ENCODE assay signal across 8 cellular contexts in the genomic region with DNA sequence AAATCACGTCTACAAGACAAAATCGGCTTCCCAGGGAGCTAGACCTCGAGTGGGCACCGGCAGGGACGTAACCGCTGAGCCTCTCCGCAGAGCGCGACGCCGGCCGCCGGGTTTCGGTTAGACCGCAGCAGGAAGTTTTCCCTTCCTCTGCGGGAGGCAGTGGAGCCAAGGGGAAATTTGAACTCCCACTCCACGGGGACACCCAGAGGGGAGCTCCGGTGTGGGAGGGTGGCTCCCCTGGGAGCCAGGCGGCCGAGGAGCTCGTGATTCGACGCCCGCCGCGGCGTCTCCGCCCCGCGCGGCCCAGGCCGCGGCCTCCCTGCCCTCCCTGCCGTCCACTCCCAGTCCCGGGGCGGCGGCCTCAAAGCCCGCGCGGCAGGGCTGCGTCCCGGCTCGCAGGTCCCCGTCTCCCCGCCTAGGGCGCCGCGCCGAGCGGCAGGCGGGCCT. TPM values are rescaled to one million over a fixed set of nuclear protein-coding genes. Genes with fewer than 3 reads are reported as not detected.
DNase-seq lines count a peak whose midpoint lies in the region; ATAC-seq, FAIRE-seq and TF ChIP-seq lines count a peak whose summit lies in the region.

No MANE protein-coding gene starts in this region.

- no TSS peak for BruUV-seq in Caco-2 (replicated peaks; lab: Mats Ljungman, UMichigan)

- CTCF ChIA-PET in Caco-2 (lab: Charles Lee) (interaction anchor here (0.6 to 1.8 kb wide), 7 partner anchors 9 to 461 kb away, joined by 3 to 7 read pairs (median 4); no protein-coding TSS in a partner anchor), RWPE1 (lab: Yijun Ruan, JAX) (interaction anchor here (0.7 to 1.0 kb wide), 2 partner anchors 12 to 90 kb away, joined by 3 to 5 read pairs; no protein-coding TSS in a partner anchor)

- no peaks in the 10 kb centered on the region for H3K9me3 Mint-ChIP-seq in Caco-2 (ENCODE audit: unreplicated experiment)

- peak overlapping the region; percentile 90 for H3K4me3 Mint-ChIP-seq in Caco-2 (ENCODE audit: unreplicated experiment)

- ATAC-seq in GM19395 (IDR thresholded peaks at IDR 0.05; ENCODE audit: unreplicated experiment): peak; percentile 31
- peak; percentile 38 for ATAC-seq in HG03439 (IDR thresholded peaks at IDR 0.05; ENCODE audit: unreplicated experiment)

- peak overlapping the region; percentile 92 for H2AFZ ChIP-seq in keratinocyte (ENCODE audit: control insufficient read depth, low read length)

- no peak for TF ChIP-seq CTCF in Caco-2 (IDR thresholded peaks at IDR 0.05; ENCODE audit: insufficient read depth in 1 of 2, low read depth in 1 of 2, low read length in 1 of 2, severe bottlenecking in 1 of 2, unreplicated experiment in 1 of 2)
- TF ChIP-seq CTCF in RWPE1 (conservative IDR thresholded peaks at IDR 0.05; ENCODE audit: low read depth): no peak
- no peak for TF ChIP-seq CTCF in keratinocyte (optimal IDR thresholded peaks at IDR 0.05 in 1 of 3, IDR thresholded peaks at IDR 0.05 in 1 of 3, conservative IDR thresholded peaks at IDR 0.05 in 1 of 3; ENCODE audit: extremely low read depth in 1 of 3, insufficient read depth in 2 of 3, low read length in 3 of 3)

- H3K27ac ChIP-seq in RWPE1 (peak overlapping the region; percentile 96), keratinocyte (ENCODE audit: control insufficient read depth, insufficient read depth, low read length) (peak overlapping the region; percentile 90)

- POLR2A ChIA-PET in Caco-2 (lab: Charles Lee): interaction anchor here (0.6 to 1.7 kb wide), 6 partner anchors 30 to 173 kb away, joined by 4 to 16 read pairs (median 4); partner anchors contain the start of gene NAMPT
- POLR2A ChIA-PET in RWPE1 (lab: Yijun Ruan, JAX; ENCODE audit: low non-redundant PET): interaction anchor here (0.6 to 1.0 kb wide), 4 partner anchors 38 to 1927 kb away, joined by 3 to 5 read pairs (median 3); no protein-coding TSS in a partner anchor

- no peaks in the 10 kb centered on the region for H3K27me3 ChIP-seq in Caco-2 (replicated peaks; ENCODE audit: control insufficient read depth, insufficient read depth, low read length)
- no peaks in the 10 kb centered on the region for H3K27me3 ChIP-seq in keratinocyte (ENCODE audit: control insufficient read depth, extremely low read depth, insufficient read depth, low read length)

- FAIRE-seq in keratinocyte (lab: Jason Lieb, UNC): no peak

- peaks cover 6% of the 10 kb centered on the region for H3K36me3 Mint-ChIP-seq in Caco-2 (ENCODE audit: insufficient read depth, unreplicated experiment)

- intact Hi-C loops in Caco-2 (cut with micrococcal nuclease; ENCODE audit: unreplicated experiment): loop anchor here (1.0 to 5.0 kb wide), 4 partner anchors 41 to 176 kb away; no protein-coding TSS in a partner anchor

- peaks cover 54% of the 10 kb centered on the region for H3K79me2 ChIP-seq in keratinocyte (ENCODE audit: control insufficient read depth, insufficient read depth, low read length)

- dilution Hi-C loops in keratinocyte (cut with MboI; ENCODE audit: extremely low pct_ligation_motif_present, low sequenced_read_pairs): no loop called here

- peak overlapping the region; percentile 73 for H3K4me2 ChIP-seq in keratinocyte (ENCODE audit: control insufficient read depth, extremely low read depth, insufficient read depth, low read depth, low read length)

- H3K9me3 ChIP-seq in Caco-2 (no peaks in the 10 kb centered on the region), keratinocyte (ENCODE audit: control insufficient read depth, low read depth, low read length) (no peaks in the 10 kb centered on the region)

- peak overlapping the region; percentile 93 for H3K9ac ChIP-seq in keratinocyte (ENCODE audit: control insufficient read depth, extremely low read depth, insufficient read depth, low read length)

- DNase-seq in Caco-2 (peak in 1 of 2 experiments; percentile 84), RWPE1 (ENCODE audit: low spot score) (peak; percentile 54), T47D (ENCODE audit: low read depth in 1 of 2, low spot score in 1 of 2) (peak; percentile 31 to 82), keratinocyte (ENCODE audit: low read depth, low spot score) (no peak), hippocampal formation (lab: John Stamatoyannopoulos, UW) (no peak)
- peak; percentile 19 for DNase-seq in stimulated activated CD4-positive, alpha-beta T cell treated with anti-CD3 and anti-CD28 coated beads, Interleukin-1b, Interleukin-23, amount 100 ng/mL, for 48 hours

- peak overlapping the region; percentile 88 for H3K27ac Mint-ChIP-seq in Caco-2 (ENCODE audit: unreplicated experiment)

- peaks cover 12% of the 10 kb centered on the region for H4K20me1 ChIP-seq in keratinocyte (ENCODE audit: control insufficient read depth, extremely low read depth, insufficient read depth, low read length)

- peaks cover 18% of the 10 kb centered on the region for H3K4me1 Mint-ChIP-seq in Caco-2 (ENCODE audit: low read depth, unreplicated experiment)

- no peaks in the 10 kb centered on the region for H3K9me1 ChIP-seq in keratinocyte (ENCODE audit: control insufficient read depth, extremely low read depth, insufficient read depth, low read length)

- H3K36me3 ChIP-seq in Caco-2 (ENCODE audit: control insufficient read depth, insufficient read depth, low read length) (no peaks in the 10 kb centered on the region), keratinocyte (ENCODE audit: control insufficient read depth in 2 of 2, extremely low read depth in 1 of 2, insufficient read depth in 2 of 2, low read length in 2 of 2) (peaks cover 0 to 7% of the 10 kb centered on the region in 2 experiments)

- peaks cover 25% of the 10 kb centered on the region for H3K4me1 ChIP-seq in Caco-2
- H3K4me1 ChIP-seq in keratinocyte (ENCODE audit: control insufficient read depth, extremely low read depth, insufficient read depth, low read length): peaks cover 22% of the 10 kb centered on the region

- H3K27me3 Mint-ChIP-seq in Caco-2 (ENCODE audit: insufficient read depth, unreplicated experiment): no peaks in the 10 kb centered on the region

- in situ Hi-C loops in T47D (cut with HindIII; ENCODE audit: low pct_unique_long_range_greater_than_20kb, low sequenced_read_pairs): no loop called here

- peak overlapping the region; percentile 59 for H3K4me3 ChIP-seq in Caco-2 (ENCODE audit: low read depth, low read length)
- peak overlapping the region; percentile 69 to 98 (median 78) for H3K4me3 ChIP-seq in keratinocyte (ENCODE audit: control insufficient read depth in 2 of 3, extremely low read depth in 1 of 3, insufficient read depth in 2 of 3, low read depth in 1 of 3, low read length in 3 of 3)

RNA-seq across cellular contexts. Expression of gene SYPL1, which starts 0.4 kb away (rescaled TPM):
- total RNA-seq in Caco-2 (2022): 78.7 and 81.0 TPM in 2 replicates
- polyA plus RNA-seq in keratinocyte: 152 to 254 TPM (median 169 TPM) in 3 replicates
- polyA plus RNA-seq in keratinocyte (2011; ENCODE audit: low read depth): 23.2 TPM
- 84.0 and 178 TPM in 2 replicates for polyA plus RNA-seq in keratinocyte (2011; cell fraction: cytosol; rRNA removed)
- 192 and 248 TPM in 2 replicates for polyA plus RNA-seq in keratinocyte (2011; cell fraction: nucleus; rRNA removed)
- 104 and 146 TPM in 2 replicates for polyA plus RNA-seq in keratinocyte (2012; ENCODE audit: low replicate concordance)
- 60.7 to 198 TPM (median 188 TPM) in 3 replicates for polyA minus RNA-seq in keratinocyte
- polyA minus RNA-seq in keratinocyte (2011; cell fraction: cytosol; rRNA and poly(A)+ RNA removed): 101 TPM
- polyA minus RNA-seq in keratinocyte (2011; cell fraction: nucleus; rRNA and poly(A)+ RNA removed): 91.1 and 162 TPM in 2 replicates

Comparison
In these comparisons a context has a peak if more than half of its experiments do, and no peak if none do; other contexts are left out.
1. DNase-seq: peak in RWPE1 (single experiment), T47D (2 of 2) and stimulated activated CD4-positive, alpha-beta T cell treated with anti-CD3 and anti-CD28 coated beads, Interleukin-1b, Interleukin-23, amount 100 ng/mL, for 48 hours (single experiment); none in keratinocyte (single experiment) and hippocampal formation (0 of 2).